In genomic region chr4:96895826-96896225, GRCh38 we compare ENCODE assay signal across 22 cellular contexts.
"Had no signal": no experiment of that assay in that cellular context is flagged by ENCODE, and none has a peak within 500 bp of the region (broad histone marks: within the 10 kb centered on the region; RNA-seq: fewer than 3 reads in every experiment).

No MANE protein-coding gene starts in this region.

- FAIRE-seq: HepG2 had no signal

- H3K27ac ChIP-seq: RWPE1 had no signal

- DNase-seq: IMR-90, Karpas-422, KG1, MM.1S, NCI-H1092 treated with DMSO at 0.1 percent for 48 hours, NCI-H1436, NCI-H187, NCI-H2029, NCI-H2081 treated with DMSO at 0.1 percent for 48 hours, NCI-H2171, NCI-H226, NCI-H446, NCI-H510A, NCI-H524 treated with DMSO at 0.1 percent for 48 hours, NCI-H69, NCI-H774, SHP77, SK-N-SH, SW 1271 had no signal

- ATAC-seq: HepG2, Panc1 had no signal

- H3K9me3 ChIP-seq: SK-N-SH had no signal
